ENCODE assay signal across 8 cellular contexts in genomic region chrX:153669174-153669890, GRCh38. TPM values are rescaled to one million over a fixed set of nuclear protein-coding genes. Genes with fewer than 3 reads are reported as not detected.
A peak's percentile ranks its signal among the peaks of the same experiment; 100 is the strongest.
DNase-seq lines count a peak whose midpoint lies in the region; ATAC-seq and TF ChIP-seq lines count a peak whose summit lies in the region.

No MANE protein-coding gene starts in this region.

- DNase-seq in stimulated activated CD4-positive, alpha-beta T cell treated with anti-CD3 and anti-CD28 coated beads, Interleukin-12 subunit alpha, Interleukin-12 subunit beta, amount 100 ng/mL, for 4 hours, result peak; percentile 47
- no peak for DNase-seq in stimulated activated CD4-positive, alpha-beta T cell treated with anti-CD3 and anti-CD28 coated beads, Interleukin-1b, Interleukin-23, amount 100 ng/mL, for 48 hours
- DNase-seq in epithelial cell of proximal tubule (ENCODE audit: low read depth) (no peak), posterior vena cava (ENCODE audit: low spot score) (peak; percentile 73), caudate nucleus (lab: John Stamatoyannopoulos, UW) (no peak), hippocampal formation (lab: John Stamatoyannopoulos, UW) (no peak)

- intact Hi-C loops in posterior vena cava (cut with DNase I), result loop anchor here (5.0 to 10.0 kb wide), 2 partner anchors 115 to 1418 kb away; no protein-coding TSS in a partner anchor

- no peak for ATAC-seq in GM18519 (IDR thresholded peaks at IDR 0.05; ENCODE audit: low FRiP score, unreplicated experiment)

- H3K27ac ChIP-seq in caudate nucleus (ENCODE audit: low read depth, low read length), result no peak overlapping the region

- TF ChIP-seq CTCF in WI38 (IDR thresholded peaks at IDR 0.05; ENCODE audit: low read depth, low read length), result peak; percentile 75
- peak; percentile 61 for TF ChIP-seq CTCF in epithelial cell of proximal tubule (conservative IDR thresholded peaks at IDR 0.05; ENCODE audit: low read depth, low read length)

- H3K4me3 ChIP-seq in WI38 (ENCODE audit: low read depth, low read length) (no peak overlapping the region), epithelial cell of proximal tubule (ENCODE audit: low read depth, low read length) (no peak overlapping the region)

RNA-seq across cellular contexts. Expression of gene PNCK, which starts 4.3 kb away (rescaled TPM):
- total RNA-seq in epithelial cell of proximal tubule, result 0.86 TPM in 1 of 2 replicates, not detected in the other
- 10 to 100 TPM; 41.1 to 58.9 TPM for total RNA-seq in posterior vena cava

RNA-seq across cellular contexts. Expression of gene SLC6A8, which starts 18.4 kb away (rescaled TPM):
- 20.0 and 30.5 TPM in 2 replicates for total RNA-seq in epithelial cell of proximal tubule
- 10 to 100 TPM; 33.5 to 42.3 TPM for total RNA-seq in posterior vena cava

RNA-seq across cellular contexts. Expression of gene DUSP9, which starts 22.3 kb away (rescaled TPM):
- 3.1 and 5.9 TPM in 2 replicates for total RNA-seq in epithelial cell of proximal tubule
- not detected for total RNA-seq in posterior vena cava

RNA-seq across cellular contexts. Expression of gene BCAP31, which starts 54.9 kb away (rescaled TPM):
- total RNA-seq in epithelial cell of proximal tubule (155 and 163 TPM in 2 replicates), posterior vena cava (100 to 1,000 TPM; 129 to 133 TPM)

RNA-seq across cellular contexts. Expression of gene ABCD1, which starts 55.3 kb away (rescaled TPM):
- total RNA-seq in epithelial cell of proximal tubule (8.2 and 12.6 TPM in 2 replicates), posterior vena cava (10 to 100 TPM; 14.7 to 22.6 TPM)

Comparison
In these comparisons a context has a peak if more than half of its experiments do, and no peak if none do; other contexts are left out.
1. DNase-seq: peak in stimulated activated CD4-positive, alpha-beta T cell treated with anti-CD3 and anti-CD28 coated beads, Interleukin-12 subunit alpha, Interleukin-12 subunit beta, amount 100 ng/mL, for 4 hours (single experiment) and posterior vena cava (single experiment); none in stimulated activated CD4-positive, alpha-beta T cell treated with anti-CD3 and anti-CD28 coated beads, Interleukin-1b, Interleukin-23, amount 100 ng/mL, for 48 hours (single experiment), epithelial cell of proximal tubule (single experiment), caudate nucleus (0 of 61) and hippocampal formation (0 of 2).
2. RNA of gene PNCK, which starts 4.3 kb away (total RNA-seq): 41.1 to 58.9 TPM in posterior vena cava; 0.86 TPM in epithelial cell of proximal tubule; every median in the first group is over 10 times any median in the second.